Comparison of ENCODE assay signal across 1 cellular context in the genomic region with DNA sequence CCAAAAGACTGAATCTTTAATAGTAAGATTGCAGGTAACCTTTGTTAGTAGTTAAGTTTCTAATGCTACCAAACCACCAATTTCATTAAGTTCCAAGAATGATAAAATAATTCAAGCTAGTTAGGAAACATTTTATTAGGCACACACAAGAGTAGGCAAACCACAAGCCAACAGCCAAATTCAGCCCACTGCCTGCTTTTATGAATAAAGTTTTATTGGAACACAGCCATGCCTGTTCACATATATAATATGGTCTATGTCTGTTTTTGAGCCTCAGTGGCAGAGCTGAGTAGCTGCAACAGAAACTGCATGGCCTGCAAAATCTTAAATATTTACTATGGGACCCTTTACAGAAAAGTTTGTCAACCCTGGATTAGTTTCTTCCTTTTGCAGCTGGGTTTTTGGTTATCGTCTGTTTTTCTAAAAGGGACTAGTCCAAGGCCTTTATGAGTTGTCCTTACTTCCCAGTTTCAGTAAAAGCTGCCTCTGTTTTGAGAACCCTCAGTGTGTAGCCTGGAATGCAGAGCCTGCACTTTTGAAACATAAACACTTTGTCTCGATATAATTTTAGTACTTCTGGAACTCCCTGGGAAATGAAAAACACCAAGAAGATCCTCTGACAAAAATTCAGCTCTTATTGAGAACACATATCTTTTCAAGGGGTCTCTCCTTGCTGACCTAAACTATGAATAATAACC.
TF ChIP-seq lines count a peak whose summit lies in the region.

No MANE protein-coding gene starts in this region.

TF ChIP-seq in H1, 55 proteins besides CTCF, POLR2A, EP300 and RAD21:
- TF ChIP-seq CBX8 (IDR thresholded peaks at IDR 0.05; ENCODE audit: borderline replicate concordance, low read depth, low read length): no peak
